7 cellular contexts compared by ENCODE assay signal in genomic region chr5:1609111-1609510, GRCh38.
DNase-seq lines count a peak whose midpoint lies in the region; ATAC-seq and TF ChIP-seq lines count a peak whose summit lies in the region.
"Not testable (repeated sequence)": the region's sequence is repeated elsewhere in the genome, so short reads cannot be mapped to it uniquely, and the experiment has no call there.

No MANE protein-coding gene starts in this region.

- H3K36me3 Mint-ChIP-seq in endodermal cell (ENCODE audit: low read depth) = peaks cover 26% of the 10 kb centered on the region
- peaks cover 5 to 14% (median 11%) of the 10 kb centered on the region in 3 donors for H3K36me3 Mint-ChIP-seq in naive thymus-derived CD8-positive, alpha-beta T cell

- H3K27ac Mint-ChIP-seq in endodermal cell; naive thymus-derived CD8-positive, alpha-beta T cell: not testable (repeated sequence)

- H3K9me3 ChIP-seq in BLaER1 treated with 17β-estradiol and CSF1 and Interleukin-3, amounts not matched to agents 10 nM and 100 nM (replicated peaks in 1 of 11) = peaks cover 0 to 11% (median 0%) of the 10 kb centered on the region in 11 experiments; a peak in 2 of 22 replicates
- H3K9me3 ChIP-seq in Panc1 (ENCODE audit: control insufficient read depth, insufficient read depth, low read depth, low read length); endodermal cell (ENCODE audit: control insufficient read depth, low read length): not testable (repeated sequence)

- in situ Hi-C loops in Panc1 (cut with HindIII; ENCODE audit: low pct_unique_long_range_greater_than_20kb, low sequenced_read_pairs) = not testable (repeated sequence)

- not testable (repeated sequence) for BruUV-seq in Panc1 (replicated peaks; lab: Mats Ljungman, UMichigan)

- not testable (repeated sequence) for H3K27me3 Mint-ChIP-seq in endodermal cell (ENCODE audit: insufficient read depth); naive thymus-derived CD8-positive, alpha-beta T cell

- peak overlapping the region in 7 of 11 experiments; percentile 58 to 72 (median 68); a peak in 15 of 22 replicates for H3K4me2 ChIP-seq in BLaER1 treated with 17β-estradiol and CSF1 and Interleukin-3, amounts not matched to agents 10 nM and 100 nM

- POLR2A ChIA-PET in Panc1 (lab: Charles Lee); naive thymus-derived CD8-positive, alpha-beta T cell (lab: Charles Lee): not testable (repeated sequence)

- CTCF ChIA-PET in Panc1 (lab: Charles Lee) = not testable (repeated sequence)

- H3K9me3 Mint-ChIP-seq in endodermal cell; naive thymus-derived CD8-positive, alpha-beta T cell: not testable (repeated sequence)

- H3K4me1 ChIP-seq in BLaER1 treated with 17β-estradiol and CSF1 and Interleukin-3, amounts not matched to agents 10 nM and 100 nM = peaks cover 15 to 33% (median 26%) of the 10 kb centered on the region in 10 experiments; a peak in 19 of 20 replicates
- H3K4me1 ChIP-seq in Panc1 (ENCODE audit: control insufficient read depth, insufficient read depth, low read length); endodermal cell (ENCODE audit: control insufficient read depth, insufficient read depth, low read length): not testable (repeated sequence)

- not testable (repeated sequence) for TF ChIP-seq CTCF in Panc1 (IDR thresholded peaks at IDR 0.05); endodermal cell (conservative IDR thresholded peaks at IDR 0.05)

- not testable (repeated sequence) for H3K36me3 ChIP-seq in BLaER1 treated with 17β-estradiol and CSF1 and Interleukin-3, amounts not matched to agents 10 nM and 100 nM; Panc1 (ENCODE audit: control insufficient read depth, insufficient read depth, low read length); endodermal cell (ENCODE audit: control insufficient read depth, insufficient read depth, low read length)

- intact Hi-C loops in Panc1 (cut with micrococcal nuclease; ENCODE audit: unreplicated experiment) = not testable (repeated sequence)

- not testable (repeated sequence) for H3K4me3 ChIP-seq in BLaER1 treated with 17β-estradiol and CSF1 and Interleukin-3, amounts not matched to agents 10 nM and 100 nM; Panc1 (ENCODE audit: low read depth in 2 of 2, low read length in 2 of 2); endodermal cell (ENCODE audit: low read length)

- H4K20me1 ChIP-seq in BLaER1 treated with 17β-estradiol and CSF1 and Interleukin-3, amounts not matched to agents 10 nM and 100 nM = peaks cover 0 to 70% (median 11%) of the 10 kb centered on the region in 11 experiments; a peak in 13 of 22 replicates

- 0 out of 2 replicates have a peak, but pooled peaks have one; percentile 34 for ATAC-seq in Panc1
- ATAC-seq in naive thymus-derived CD8-positive, alpha-beta T cell = not testable (repeated sequence)

- not testable (repeated sequence) for H3K27ac ChIP-seq in BLaER1 treated with 17β-estradiol and CSF1 and Interleukin-3, amounts not matched to agents 10 nM and 100 nM; Panc1 (ENCODE audit: low read length); endodermal cell (ENCODE audit: low read depth, low read length)

- WGBS in endodermal cell (ENCODE audit: insufficient coverage in 1 of 2, insufficient read length in 1 of 2), 2 experiments = 90 to 100% methylated on average over 3 to 8 of the region's 8 CpGs

- peak; percentile 31 for DNase-seq in DMS53 treated with DMSO at 0.1 percent for 48 hours (lab: John Stamatoyannopoulos, UW; ENCODE audit: unreplicated experiment)
- DNase-seq in NCI-H2081 (lab: John Stamatoyannopoulos, UW) = peak; percentile 30 to 41
- DNase-seq in NCI-H69 (lab: John Stamatoyannopoulos, UW) = peak; percentile 28
- not testable (repeated sequence) for DNase-seq in Panc1 (ENCODE audit: low read depth, low spot score); naive thymus-derived CD8-positive, alpha-beta T cell
- peak; percentile 18 for DNase-seq in endodermal cell

- H3K4me3 Mint-ChIP-seq in endodermal cell = not testable (repeated sequence)
- H3K4me3 Mint-ChIP-seq in naive thymus-derived CD8-positive, alpha-beta T cell = peak overlapping the region in 6 of 10 donors; percentile 4 to 64 (median 42)

- peaks cover 0 to 96% (median 22%) of the 10 kb centered on the region in 11 experiments; a peak in 16 of 22 replicates for H3K27me3 ChIP-seq in BLaER1 treated with 17β-estradiol and CSF1 and Interleukin-3, amounts not matched to agents 10 nM and 100 nM
- H3K27me3 ChIP-seq in Panc1 (ENCODE audit: control insufficient read depth, insufficient read depth, low read length); endodermal cell (ENCODE audit: control insufficient read depth, insufficient read depth, low read length, poor library complexity, severe bottlenecking): not testable (repeated sequence)

- not testable (repeated sequence) for H3K4me1 Mint-ChIP-seq in endodermal cell
- peaks cover 8 to 28% (median 20%) of the 10 kb centered on the region in 4 donors for H3K4me1 Mint-ChIP-seq in naive thymus-derived CD8-positive, alpha-beta T cell

- not testable (repeated sequence) for H3K9ac ChIP-seq in BLaER1 treated with 17β-estradiol and CSF1 and Interleukin-3, amounts not matched to agents 10 nM and 100 nM; endodermal cell (ENCODE audit: extremely low read depth, low read length, poor library complexity, severe bottlenecking)
